In genomic region chr20:38907918-38908677, GRCh38 we compare ENCODE assay signal across 21 cellular contexts. TPM values are rescaled to one million over a fixed set of nuclear protein-coding genes. Genes with fewer than 3 reads are reported as not detected.
DNase-seq lines count a peak whose midpoint lies in the region; ATAC-seq, FAIRE-seq and TF ChIP-seq lines count a peak whose summit lies in the region.
"Had no signal": no experiment of that assay in that cellular context is flagged by ENCODE, and none has a peak within 500 bp of the region (broad histone marks: within the 10 kb centered on the region; RNA-seq: fewer than 3 reads in every experiment).

No MANE protein-coding gene starts in this region.

- no peak overlapping the region for H4K91ac ChIP-seq in neuronal stem cell (ENCODE audit: low read depth, low read length, poor library complexity)

- H3K36me3 ChIP-seq in GM12878 (ENCODE audit: control insufficient read depth in 2 of 2, insufficient read depth in 2 of 2, low read length in 1 of 2) (peaks cover 41 to 54% of the 10 kb centered on the region in 2 experiments), neuronal stem cell (replicated peaks in 1 of 2; ENCODE audit: control insufficient read depth in 2 of 2, insufficient read depth in 2 of 2, low read length in 2 of 2) (peaks cover 0 to 61% of the 10 kb centered on the region in 2 donors)

- SMC1A ChIA-PET in GM12878 (lab: Charles Lee; ENCODE audit: uncharacterized antibody, unreplicated experiment): interaction anchor here (0.8 to 1.3 kb wide), 2 partner anchors 17 to 90 kb away, joined by 3 to 6 read pairs; no protein-coding TSS in a partner anchor

- H2BK120ac ChIP-seq in neuronal stem cell (ENCODE audit: low read depth, low read length): no peak overlapping the region

- H3K4me1 Mint-ChIP-seq in activated T-cell treated with anti-CD3 and anti-CD28 coated beads, Interleukin-2, amount 50 U/mL, for 72 hours (ENCODE audit: low read depth): no peaks in the 10 kb centered on the region
- H3K4me1 Mint-ChIP-seq in activated T-cell treated with anti-CD3 and anti-CD28 coated beads, Interleukin-2, amount 50 U/mL, for 4 hours (ENCODE audit: low read depth): no peaks in the 10 kb centered on the region

- no peak overlapping the region for H3K4me2 ChIP-seq in GM12878 (ENCODE audit: control insufficient read depth, insufficient read depth)
- H3K4me2 ChIP-seq in neuronal stem cell (ENCODE audit: insufficient read depth, low read length, poor library complexity, severe bottlenecking): no peak overlapping the region
- H3K4me2 ChIP-seq: BLaER1 treated with 17β-estradiol and CSF1 and Interleukin-3, amounts not matched to agents 10 nM and 100 nM had no signal

- WGBS in GM12878 (ENCODE audit: insufficient coverage, insufficient replicate concordance, low lambda C conversion rate, missing lambda C conversion rate): 97% methylated on average over 13 of the region's 13 CpGs
- WGBS in neuronal stem cell (ENCODE audit: extremely low coverage in 2 of 2, insufficient read length in 2 of 2, insufficient replicate concordance in 1 of 2), 2 donors: no CpG with 5 or more reads among the region's 13 CpGs

- no peak for TF ChIP-seq RAD21 in GM12878 (IDR thresholded peaks at IDR 0.05; ENCODE audit: insufficient read depth, low read depth, low read length)

- no peak for FAIRE-seq in GM12878 (lab: Jason Lieb, UNC)
- FAIRE-seq: A204.1, G401.6, GM18507 had no signal

- no peak for DNase-seq in activated T-cell treated with anti-CD3 and anti-CD28 coated beads, Interleukin-2, amount 50 U/mL, for 72 hours
- DNase-seq in activated T-cell treated with anti-CD3 and anti-CD28 coated beads, Interleukin-2, amount 50 U/mL, for 4 hours: no peak
- DNase-seq in GM12878 (ENCODE audit: low read depth, low spot score): no peak
- no peak for DNase-seq in neuronal stem cell (ENCODE audit: low spot score)
- DNase-seq in hippocampal formation (lab: John Stamatoyannopoulos, UW): no peak
- DNase-seq in activated CD8-positive, alpha-beta memory T cell treated with anti-CD3 and anti-CD28 coated beads for 24 hours: no peak
- DNase-seq: DND-41; HCEC 1CT; MV-4-11; NCI-H1417; NCI-H1930; NCI-H2171 treated with DMSO at 0.1 percent for 48 hours; NCI-H446 treated with DMSO at 0.1 percent for 48 hours; NK-92 treated with Interleukin-12 subunit alpha and Interleukin-12 subunit beta, amount 100 ng/mL, for 24 hours; OCI-M1; RPMI8226 had no signal

- no peak overlapping the region for H2BK15ac ChIP-seq in neuronal stem cell (ENCODE audit: low read length)

- H3K27me3 ChIP-seq in GM12878 (replicated peaks in 1 of 2; ENCODE audit: control insufficient read depth in 2 of 2, insufficient read depth in 2 of 2, low read length in 1 of 2) (no peaks in the 10 kb centered on the region), neuronal stem cell (ENCODE audit: control insufficient read depth in 3 of 3, insufficient read depth in 3 of 3, low read depth in 1 of 3, low read length in 3 of 3) (no peaks in the 10 kb centered on the region)
- H3K27me3 ChIP-seq: BLaER1 treated with 17β-estradiol and CSF1 and Interleukin-3, amounts not matched to agents 10 nM and 100 nM had no signal

- CTCF ChIA-PET in GM12878 (lab: Yijun Ruan, JAX): interaction anchor here (0.9 kb wide), 1 partner anchor 86 kb away, joined by 3 read pairs; no protein-coding TSS in a partner anchor

- no peak overlapping the region for H4K8ac ChIP-seq in neuronal stem cell (ENCODE audit: low read depth, low read length)

- H3K79me1 ChIP-seq in neuronal stem cell (ENCODE audit: low read depth, low read length): no peaks in the 10 kb centered on the region

- peak; percentile 43; the same call in 1 of the 2 replicates for TF ChIP-seq POLR2A in GM12878 (IDR thresholded peaks at IDR 0.05; ENCODE audit: low read depth, low read length)

- H3K36me3 Mint-ChIP-seq in activated T-cell treated with anti-CD3 and anti-CD28 coated beads, Interleukin-2, amount 50 U/mL, for 72 hours (ENCODE audit: insufficient read depth in 2 of 2): peaks cover 22 to 59% of the 10 kb centered on the region in 2 donors
- peaks cover 54% of the 10 kb centered on the region for H3K36me3 Mint-ChIP-seq in activated T-cell treated with anti-CD3 and anti-CD28 coated beads, Interleukin-2, amount 50 U/mL, for 4 hours (ENCODE audit: insufficient read depth)

- H2AFZ ChIP-seq in GM12878 (ENCODE audit: control insufficient read depth, low read depth, low read length): no peak overlapping the region
- H2AFZ ChIP-seq in neuronal stem cell (ENCODE audit: low read length): no peak overlapping the region

- peak overlapping the region; percentile 14 for H3K23ac ChIP-seq in neuronal stem cell (ENCODE audit: low read depth, low read length, poor library complexity)

- no peak overlapping the region for H3K4ac ChIP-seq in neuronal stem cell (ENCODE audit: low read length)

- RAD21 ChIA-PET in GM12878 (lab: Charles Lee; ENCODE audit: unreplicated experiment): no interaction called here

- H3K79me2 ChIP-seq in GM12878 (ENCODE audit: control insufficient read depth, insufficient read depth, low read length): no peaks in the 10 kb centered on the region; the same call in 1 of the 2 replicates

- no peaks in the 10 kb centered on the region for H3K27me3 Mint-ChIP-seq in activated T-cell treated with anti-CD3 and anti-CD28 coated beads, Interleukin-2, amount 50 U/mL, for 72 hours (ENCODE audit: low read depth)
- no peaks in the 10 kb centered on the region for H3K27me3 Mint-ChIP-seq in activated T-cell treated with anti-CD3 and anti-CD28 coated beads, Interleukin-2, amount 50 U/mL, for 4 hours (ENCODE audit: low read depth)

- POLR2A ChIA-PET in GM12878 (lab: Charles Lee): no interaction called here

- BruUV-seq in GM12878 (replicated peaks; lab: Mats Ljungman, UMichigan): no TSS peak

- no peak overlapping the region for H2BK12ac ChIP-seq in neuronal stem cell (ENCODE audit: low read length)

- TF ChIP-seq CTCF in GM12878 (IDR thresholded peaks at IDR 0.05 in 2 of 3, conservative IDR thresholded peaks at IDR 0.05 in 1 of 3; ENCODE audit: control insufficient read depth in 2 of 3, extremely low read depth in 1 of 3, insufficient read depth in 1 of 3, low read depth in 3 of 3, low read length in 3 of 3): no peak

- TF ChIP-seq EP300 in GM12878 (IDR thresholded peaks at IDR 0.05; ENCODE audit: borderline replicate concordance in 1 of 2, control insufficient read depth in 1 of 2, low read depth in 2 of 2, low read length in 2 of 2): no peak

- H3K4me3 Mint-ChIP-seq in activated T-cell treated with anti-CD3 and anti-CD28 coated beads, Interleukin-2, amount 50 U/mL, for 72 hours: no peak overlapping the region
- H3K4me3 Mint-ChIP-seq in activated T-cell treated with anti-CD3 and anti-CD28 coated beads, Interleukin-2, amount 50 U/mL, for 4 hours: no peak overlapping the region

- no peaks in the 10 kb centered on the region for H4K20me1 ChIP-seq in GM12878 (ENCODE audit: control insufficient read depth, insufficient read depth)
- H4K20me1 ChIP-seq: BLaER1 treated with 17β-estradiol and CSF1 and Interleukin-3, amounts not matched to agents 10 nM and 100 nM had no signal

- peaks cover 0 to 2% of the 10 kb centered on the region in 2 donors for H3K9me3 Mint-ChIP-seq in activated T-cell treated with anti-CD3 and anti-CD28 coated beads, Interleukin-2, amount 50 U/mL, for 72 hours
- H3K9me3 Mint-ChIP-seq in activated T-cell treated with anti-CD3 and anti-CD28 coated beads, Interleukin-2, amount 50 U/mL, for 4 hours: no peaks in the 10 kb centered on the region

- H2BK5ac ChIP-seq in neuronal stem cell (ENCODE audit: low read length): no peak overlapping the region

- H3K4me3 ChIP-seq in GM12878 (no peak overlapping the region), neuronal stem cell (ENCODE audit: low read length in 2 of 2) (no peak overlapping the region)
- H3K4me3 ChIP-seq: BLaER1 treated with 17β-estradiol and CSF1 and Interleukin-3, amounts not matched to agents 10 nM and 100 nM had no signal

- H3K18ac ChIP-seq in neuronal stem cell (ENCODE audit: low read length): no peak overlapping the region

- no peak overlapping the region for H3K14ac ChIP-seq in neuronal stem cell (ENCODE audit: low read length)

- H2AK5ac ChIP-seq in neuronal stem cell (ENCODE audit: low read depth, low read length): no peak overlapping the region

- H3K27ac Mint-ChIP-seq in activated T-cell treated with anti-CD3 and anti-CD28 coated beads, Interleukin-2, amount 50 U/mL, for 72 hours: peak overlapping the region; percentile 31

- H3K9me3 ChIP-seq in GM12878 (replicated peaks; ENCODE audit: control insufficient read depth, insufficient read depth, low read length) (no peaks in the 10 kb centered on the region; the same call in 2 of the 3 replicates), neuronal stem cell (replicated peaks in 1 of 2; ENCODE audit: control insufficient read depth in 2 of 2, insufficient read depth in 1 of 2, low read depth in 1 of 2, low read length in 2 of 2) (peaks cover 0 to 7% of the 10 kb centered on the region in 2 donors)

- H3K27ac ChIP-seq in GM12878 (ENCODE audit: control insufficient read depth, insufficient read depth): no peak overlapping the region
- no peak overlapping the region for H3K27ac ChIP-seq in neuronal stem cell (replicated peaks; ENCODE audit: low read length)
- H3K27ac ChIP-seq: BLaER1 treated with 17β-estradiol and CSF1 and Interleukin-3, amounts not matched to agents 10 nM and 100 nM had no signal

- no peak for ATAC-seq in activated T-cell treated with anti-CD3 and anti-CD28 coated beads, Interleukin-2, amount 50 U/mL, for 72 hours (replicated peaks in 1 of 2)
- no peak for ATAC-seq in activated T-cell treated with anti-CD3 and anti-CD28 coated beads, Interleukin-2, amount 50 U/mL, for 4 hours
- ATAC-seq in GM12878 (no peak), HG03378 (IDR thresholded peaks at IDR 0.05; ENCODE audit: unreplicated experiment) (no peak)

- intact Hi-C loops in GM12878 (cut with micrococcal nuclease; ENCODE audit: unreplicated experiment): no loop called here

- in situ Hi-C loops in GM12878 (cut with MboI): no loop called here

- H3K4me1 ChIP-seq in GM12878 (ENCODE audit: control insufficient read depth, insufficient read depth, low read length) (no peaks in the 10 kb centered on the region), neuronal stem cell (ENCODE audit: control insufficient read depth in 2 of 2, insufficient read depth in 1 of 2, low read depth in 1 of 2, low read length in 2 of 2) (no peaks in the 10 kb centered on the region)
- H3K4me1 ChIP-seq: BLaER1 treated with 17β-estradiol and CSF1 and Interleukin-3, amounts not matched to agents 10 nM and 100 nM had no signal

- H3K9ac ChIP-seq in GM12878 (ENCODE audit: control insufficient read depth, insufficient read depth, low read length) (no peak overlapping the region), neuronal stem cell (ENCODE audit: low read depth, low read length, poor library complexity) (no peak overlapping the region)
- H3K9ac ChIP-seq: BLaER1 treated with 17β-estradiol and CSF1 and Interleukin-3, amounts not matched to agents 10 nM and 100 nM had no signal

RNA-seq across cellular contexts. Expression of gene FAM83D, which starts 18.1 kb away (rescaled TPM):
- 10 to 100 TPM; 10.4 to 10.5 TPM for total RNA-seq in activated T-cell treated with anti-CD3 and anti-CD28 coated beads, Interleukin-2, amount 50 U/mL, for 72 hours
- 1 to 10 TPM; 1.3 to 1.9 (median 1.4) TPM for total RNA-seq in activated T-cell treated with anti-CD3 and anti-CD28 coated beads, Interleukin-2, amount 50 U/mL, for 4 hours
- total RNA-seq in GM12878 (2013; cell fraction: nucleolus; rRNA removed): 14.1 and 16.3 TPM in 2 replicates
- total RNA-seq in GM12878 (2014; rRNA removed): 21.5 and 21.6 TPM in 2 replicates
- 12.7 and 13.6 TPM in 2 replicates for total RNA-seq in GM12878 (2014; rRNA removed; fragmentation: Illumina TruSeq; extraction: Trizol)
- total RNA-seq in GM12878 (2021): 16.6 and 18.2 TPM in 2 replicates
- 7.7 TPM for polyA plus RNA-seq in GM12878 (2011; ENCODE audit: low read depth)
- 32.4 and 34.8 TPM in 2 replicates for polyA plus RNA-seq in GM12878 (2011; rRNA removed)
- 28.1 and 32.3 TPM in 2 replicates for polyA plus RNA-seq in GM12878 (2011; cell fraction: cytosol; rRNA removed)
- 37.1 and 42.7 TPM in 2 replicates for polyA plus RNA-seq in GM12878 (2011; cell fraction: nucleus; rRNA removed)
- polyA plus RNA-seq in GM12878 (2012): 9.5 and 10.5 TPM in 2 replicates
- 19.7 and 20.2 TPM in 2 replicates for polyA plus RNA-seq in GM12878 (2014; fragmentation: Illumina TruSeq; extraction: Trizol)
- polyA plus RNA-seq in GM12878 (2014; fragmentation: Nextera tagmentation; extraction: Ambion mirVana): 1 to 10 TPM; 4.5 to 6.0 TPM
- 17.4 and 19.1 TPM in 2 replicates for polyA plus RNA-seq in GM12878 (2014; rRNA removed)
- polyA plus RNA-seq in GM12878 (2016; fragmentation: Nextera tagmentation; extraction: Ambion mirVana): 10 to 100 TPM; 34.1 to 34.2 TPM
- polyA minus RNA-seq in GM12878 (2011; rRNA and poly(A)+ RNA removed): 37.1 and 42.8 TPM in 2 replicates
- polyA minus RNA-seq in GM12878 (2011; cell fraction: cytosol; rRNA and poly(A)+ RNA removed): 13.1 and 15.3 TPM in 2 replicates
- polyA minus RNA-seq in GM12878 (2011; cell fraction: nucleus; rRNA and poly(A)+ RNA removed): 18.9 and 35.2 TPM in 2 replicates
- polyA plus RNA-seq in neuronal stem cell (2013, experiment 1 of 2): 36.7 TPM
- polyA plus RNA-seq in neuronal stem cell (2013, experiment 2 of 2): 37.2 TPM

RNA-seq across cellular contexts. Expression of gene DHX35, which starts 54.0 kb away (rescaled TPM):
- total RNA-seq in activated T-cell treated with anti-CD3 and anti-CD28 coated beads, Interleukin-2, amount 50 U/mL, for 72 hours: 10 to 100 TPM in 1 of 2 donors, 1 to 10 TPM in 1; 9.4 to 14.2 TPM
- 10 to 100 TPM; 14.3 to 17.2 (median 15.8) TPM for total RNA-seq in activated T-cell treated with anti-CD3 and anti-CD28 coated beads, Interleukin-2, amount 50 U/mL, for 4 hours
- total RNA-seq in GM12878 (2013; cell fraction: nucleolus; rRNA removed): 38.3 and 43.4 TPM in 2 replicates
- total RNA-seq in GM12878 (2014; rRNA removed) (19.4 and 19.5 TPM in 2 replicates), GM12878 (2014; rRNA removed; fragmentation: Illumina TruSeq; extraction: Trizol) (12.7 and 14.2 TPM in 2 replicates), GM12878 (2021) (13.4 and 15.6 TPM in 2 replicates)
- 5.0 TPM for polyA plus RNA-seq in GM12878 (2011; ENCODE audit: low read depth)
- polyA plus RNA-seq in GM12878 (2011; rRNA removed) (18.6 and 21.6 TPM in 2 replicates), GM12878 (2014; fragmentation: Illumina TruSeq; extraction: Trizol) (18.0 and 21.9 TPM in 2 replicates), GM12878 (2014; fragmentation: Nextera tagmentation; extraction: Ambion mirVana) (1 to 10 TPM; 4.3 to 4.4 TPM), GM12878 (2014; rRNA removed) (16.0 and 16.1 TPM in 2 replicates), GM12878 (2016; fragmentation: Nextera tagmentation; extraction: Ambion mirVana) (10 to 100 TPM; 12.5 to 12.8 TPM)
- 20.5 and 20.7 TPM in 2 replicates for polyA plus RNA-seq in GM12878 (2011; cell fraction: cytosol; rRNA removed)
- 40.3 and 43.3 TPM in 2 replicates for polyA plus RNA-seq in GM12878 (2011; cell fraction: nucleus; rRNA removed)
- polyA plus RNA-seq in GM12878 (2012): 7.0 and 7.1 TPM in 2 replicates
- polyA minus RNA-seq in GM12878 (2011; rRNA and poly(A)+ RNA removed): 22.2 and 22.5 TPM in 2 replicates
- 4.4 and 5.5 TPM in 2 replicates for polyA minus RNA-seq in GM12878 (2011; cell fraction: cytosol; rRNA and poly(A)+ RNA removed)
- 13.9 and 20.0 TPM in 2 replicates for polyA minus RNA-seq in GM12878 (2011; cell fraction: nucleus; rRNA and poly(A)+ RNA removed)
- 10.1 TPM for polyA plus RNA-seq in neuronal stem cell (2013, experiment 1 of 2)
- polyA plus RNA-seq in neuronal stem cell (2013, experiment 2 of 2): 9.5 TPM
